In genomic region chr6:82045965-82046756, GRCh38 we compare ENCODE assay signal across 15 cellular contexts.
A peak's percentile ranks its signal among the peaks of the same experiment; 100 is the strongest.
DNase-seq lines count a peak whose midpoint lies in the region; ATAC-seq and TF ChIP-seq lines count a peak whose summit lies in the region.
"Had no signal": no experiment of that assay in that cellular context is flagged by ENCODE, and none has a peak within 500 bp of the region (broad histone marks: within the 10 kb centered on the region; RNA-seq: fewer than 3 reads in every experiment).

No MANE protein-coding gene starts in this region.

- H3K4me1 Mint-ChIP-seq in mesothelial cell of epicardium = no peaks in the 10 kb centered on the region

- DNase-seq in EL = peak; percentile 85
- DNase-seq in PC-3 = peak; percentile 14
- peak; percentile 78 to 89 for DNase-seq in fibroblast of lung (ENCODE audit: low read depth in 2 of 2)
- DNase-seq in mesothelial cell of epicardium (ENCODE audit: low spot score in 2 of 2, unreplicated experiment in 2 of 2) = no peak
- DNase-seq: activated CD8-positive, alpha-beta memory T cell treated with anti-CD3 and anti-CD28 coated beads for 24 hours; effector CD4-positive, alpha-beta T cell; GF-D8; KBM-7; NCI-H1694; substantia nigra had no signal

- H3K9ac ChIP-seq in PC-3 (ENCODE audit: low read length) = no peak overlapping the region
- H3K9ac ChIP-seq in fibroblast of lung (ENCODE audit: insufficient read depth, low read length) = no peak overlapping the region
- peak overlapping the region; percentile 11 for H3K9ac ChIP-seq in skeletal muscle satellite cell (ENCODE audit: low read depth, low read length)

- CTCF ChIA-PET in PC-3 (lab: Charles Lee) = no interaction called here

- H3K27ac ChIP-seq in PC-3 (ENCODE audit: low read length) = no peak overlapping the region
- no peak overlapping the region for H3K27ac ChIP-seq in fibroblast of lung (ENCODE audit: insufficient read depth, low read length)
- H3K27ac ChIP-seq: VCaP had no signal

- H3K9me2 ChIP-seq in PC-3 (replicated peaks; ENCODE audit: low read length) = no peaks in the 10 kb centered on the region

- ATAC-seq in PC-3 (no peak), HG02884 (IDR thresholded peaks at IDR 0.05; ENCODE audit: unreplicated experiment) (no peak), HG03432 (IDR thresholded peaks at IDR 0.05; ENCODE audit: unreplicated experiment) (no peak), HG02610 (IDR thresholded peaks at IDR 0.05; ENCODE audit: unreplicated experiment) (no peak)

- no peak for TF ChIP-seq CTCF in PC-3 (conservative IDR thresholded peaks at IDR 0.05; ENCODE audit: low read depth, low read length)
- TF ChIP-seq CTCF in fibroblast of lung (conservative IDR thresholded peaks at IDR 0.05 in 1 of 2, IDR thresholded peaks at IDR 0.05 in 1 of 2; ENCODE audit: low read depth in 1 of 2, low read length in 2 of 2) = no peak
- TF ChIP-seq CTCF in mesothelial cell of epicardium (IDR thresholded peaks at IDR 0.05; ENCODE audit: unreplicated experiment) = no peak

- no peaks in the 10 kb centered on the region for H3K79me2 ChIP-seq in PC-3 (ENCODE audit: low read length)
- H3K79me2 ChIP-seq in fibroblast of lung (ENCODE audit: control insufficient read depth, insufficient read depth, low read length) = no peaks in the 10 kb centered on the region

- H3K27me3 Mint-ChIP-seq in mesothelial cell of epicardium (ENCODE audit: low read depth) = no peaks in the 10 kb centered on the region

- POLR2A ChIA-PET in PC-3 (lab: Charles Lee; ENCODE audit: unreplicated experiment) = no interaction called here

- H3F3A ChIP-seq in PC-3 (ENCODE audit: low read length, unreplicated experiment) = no peaks in the 10 kb centered on the region

- H3K27me3 ChIP-seq in PC-3 (ENCODE audit: low read length) (no peaks in the 10 kb centered on the region), fibroblast of lung (ENCODE audit: control insufficient read depth, insufficient read depth, low read length) (no peaks in the 10 kb centered on the region), skeletal muscle satellite cell (ENCODE audit: control insufficient read depth, insufficient read depth, low read length) (no peaks in the 10 kb centered on the region)

- no peak overlapping the region for H3K4me3 Mint-ChIP-seq in mesothelial cell of epicardium

- BruUV-seq in PC-3 (replicated peaks; lab: Mats Ljungman, UMichigan) = no TSS peak

- H2AFZ ChIP-seq in PC-3 (ENCODE audit: low read length) = no peak overlapping the region
- no peak overlapping the region for H2AFZ ChIP-seq in fibroblast of lung (ENCODE audit: low read length)

- H3K9me3 ChIP-seq in PC-3 (ENCODE audit: low read length) (no peaks in the 10 kb centered on the region), fibroblast of lung (ENCODE audit: control insufficient read depth, insufficient read depth, low read depth, low read length) (no peaks in the 10 kb centered on the region), skeletal muscle satellite cell (replicated peaks; ENCODE audit: low read length) (no peaks in the 10 kb centered on the region)

- no peaks in the 10 kb centered on the region for H4K20me1 ChIP-seq in PC-3 (ENCODE audit: low read length)
- no peaks in the 10 kb centered on the region for H4K20me1 ChIP-seq in fibroblast of lung (ENCODE audit: control insufficient read depth, extremely low read depth, insufficient read depth, low read length)

- H3K4me3 ChIP-seq in PC-3 (ENCODE audit: low read length) = no peak overlapping the region
- H3K4me3 ChIP-seq in fibroblast of lung (replicated peaks in 1 of 4; ENCODE audit: control extremely low read depth in 1 of 4, insufficient read depth in 1 of 4, low read depth in 3 of 4, low read length in 4 of 4) = no peak overlapping the region
- no peak overlapping the region for H3K4me3 ChIP-seq in skeletal muscle satellite cell (ENCODE audit: low read length)

- intact Hi-C loops in PC-3 (cut with micrococcal nuclease) = no loop called here

- H3K36me3 Mint-ChIP-seq in mesothelial cell of epicardium = no peaks in the 10 kb centered on the region

- no peak overlapping the region for H3K27ac Mint-ChIP-seq in mesothelial cell of epicardium

- H3K4me1 ChIP-seq in PC-3 (ENCODE audit: insufficient read depth, low read length) (no peaks in the 10 kb centered on the region), fibroblast of lung (ENCODE audit: control insufficient read depth, extremely low read depth, insufficient read depth, low read length) (no peaks in the 10 kb centered on the region), skeletal muscle satellite cell (ENCODE audit: control insufficient read depth, insufficient read depth, low read length) (peaks cover 14% of the 10 kb centered on the region)

- H3K4me2 ChIP-seq in PC-3 (ENCODE audit: low read length) (no peak overlapping the region), fibroblast of lung (ENCODE audit: extremely low read depth, insufficient read depth, low read length) (no peak overlapping the region), skeletal muscle satellite cell (ENCODE audit: low read length) (peak overlapping the region; percentile 21)

- no peaks in the 10 kb centered on the region for H3K9me3 Mint-ChIP-seq in mesothelial cell of epicardium

- no peaks in the 10 kb centered on the region for H3K36me3 ChIP-seq in PC-3 (ENCODE audit: low read depth, low read length)
- H3K36me3 ChIP-seq in fibroblast of lung (ENCODE audit: control insufficient read depth, insufficient read depth, low read length) = no peaks in the 10 kb centered on the region
- H3K36me3 ChIP-seq in skeletal muscle satellite cell (ENCODE audit: insufficient read depth, low read length) = no peaks in the 10 kb centered on the region

Comparison
In these comparisons a context has a peak if more than half of its experiments do, and no peak if none do; other contexts are left out.
1. DNase-seq: peak in EL (single experiment), PC-3 (single experiment) and fibroblast of lung (2 of 2); none in mesothelial cell of epicardium (0 of 2).